ENCODE assay signal across 23 cellular contexts in genomic region chr12:58249610-58250009, GRCh38.
A peak's percentile ranks its signal among the peaks of the same experiment; 100 is the strongest.
DNase-seq lines count a peak whose midpoint lies in the region; TF ChIP-seq lines count a peak whose summit lies in the region.
"Had no signal": no experiment of that assay in that cellular context is flagged by ENCODE, and none has a peak within 500 bp of the region (broad histone marks: within the 10 kb centered on the region; RNA-seq: fewer than 3 reads in every experiment).

No MANE protein-coding gene starts in this region.

- H3K36me3 Mint-ChIP-seq in endothelial cell (ENCODE audit: low read depth, unreplicated experiment) (peaks cover 3% of the 10 kb centered on the region), HFFc6 (ENCODE audit: low read depth) (no peaks in the 10 kb centered on the region)
- H3K36me3 Mint-ChIP-seq in activated naive CD4-positive, alpha-beta T cell treated with anti-CD3 and anti-CD28 coated beads for 36 hours (ENCODE audit: low read depth), result no peaks in the 10 kb centered on the region
- H3K36me3 Mint-ChIP-seq: natural killer cell had no signal

- H3K9me3 Mint-ChIP-seq in endothelial cell (ENCODE audit: unreplicated experiment) (no peaks in the 10 kb centered on the region), HFFc6 (no peaks in the 10 kb centered on the region)
- H3K9me3 Mint-ChIP-seq in activated naive CD4-positive, alpha-beta T cell treated with anti-CD3 and anti-CD28 coated beads for 36 hours, result no peaks in the 10 kb centered on the region
- H3K9me3 Mint-ChIP-seq: activated CD8-positive, alpha-beta T cell treated with anti-CD3 and anti-CD28 coated beads for 36 hours; activated naive CD8-positive, alpha-beta T cell treated with anti-CD3 and anti-CD28 coated beads, Interleukin-2, amount 50 U/mL, for 24 hours had no signal

- TF ChIP-seq CTCF in endothelial cell (IDR thresholded peaks at IDR 0.05; ENCODE audit: unreplicated experiment) (no peak), HFFc6 (IDR thresholded peaks at IDR 0.05) (no peak)

- no peak overlapping the region for H3K4me3 Mint-ChIP-seq in endothelial cell (ENCODE audit: unreplicated experiment)
- H3K4me3 Mint-ChIP-seq in HFFc6, result no peak overlapping the region
- H3K4me3 Mint-ChIP-seq in activated naive CD4-positive, alpha-beta T cell treated with anti-CD3 and anti-CD28 coated beads for 36 hours, result no peak overlapping the region
- H3K4me3 Mint-ChIP-seq: activated CD8-positive, alpha-beta T cell treated with anti-CD3 and anti-CD28 coated beads for 36 hours; activated naive CD8-positive, alpha-beta T cell treated with anti-CD3 and anti-CD28 coated beads, Interleukin-2, amount 50 U/mL, for 24 hours; natural killer cell had no signal

- H3K27ac Mint-ChIP-seq in endothelial cell (ENCODE audit: unreplicated experiment), result peak overlapping the region; percentile 57
- no peak overlapping the region for H3K27ac Mint-ChIP-seq in HFFc6
- no peak overlapping the region for H3K27ac Mint-ChIP-seq in activated naive CD4-positive, alpha-beta T cell treated with anti-CD3 and anti-CD28 coated beads for 36 hours
- H3K27ac Mint-ChIP-seq: activated CD8-positive, alpha-beta T cell treated with anti-CD3 and anti-CD28 coated beads for 36 hours; activated naive CD8-positive, alpha-beta T cell treated with anti-CD3 and anti-CD28 coated beads, Interleukin-2, amount 50 U/mL, for 24 hours; natural killer cell had no signal

- H3K4me1 Mint-ChIP-seq in endothelial cell (ENCODE audit: unreplicated experiment) (peaks cover 15% of the 10 kb centered on the region), HFFc6 (ENCODE audit: low read depth) (no peaks in the 10 kb centered on the region; the same call in 1 of the 2 replicates)
- no peaks in the 10 kb centered on the region for H3K4me1 Mint-ChIP-seq in activated naive CD4-positive, alpha-beta T cell treated with anti-CD3 and anti-CD28 coated beads for 36 hours (ENCODE audit: low read depth)
- H3K4me1 Mint-ChIP-seq: activated naive CD8-positive, alpha-beta T cell treated with anti-CD3 and anti-CD28 coated beads, Interleukin-2, amount 50 U/mL, for 24 hours; natural killer cell had no signal

- H3K27me3 Mint-ChIP-seq in endothelial cell (ENCODE audit: unreplicated experiment), result no peaks in the 10 kb centered on the region
- peaks cover 6% of the 10 kb centered on the region for H3K27me3 Mint-ChIP-seq in HFFc6 (ENCODE audit: insufficient read depth)
- no peaks in the 10 kb centered on the region for H3K27me3 Mint-ChIP-seq in activated naive CD4-positive, alpha-beta T cell treated with anti-CD3 and anti-CD28 coated beads for 36 hours (ENCODE audit: low read depth)
- H3K27me3 Mint-ChIP-seq: activated naive CD8-positive, alpha-beta T cell treated with anti-CD3 and anti-CD28 coated beads, Interleukin-2, amount 50 U/mL, for 24 hours had no signal

- DNase-seq in EL (peak; percentile 7), M059J (ENCODE audit: low read depth) (peak; percentile 79), endothelial cell (ENCODE audit: low spot score) (no peak), myocyte (ENCODE audit: low read depth) (peak; percentile 33), HFFc6 (no peak), NCI-H187 treated with DMSO at 0.1 percent for 48 hours (lab: John Stamatoyannopoulos, UW) (no peak), AG08396 (ENCODE audit: low spot score) (no peak)
- DNase-seq in activated naive CD4-positive, alpha-beta T cell treated with anti-CD3 and anti-CD28 coated beads for 36 hours, result no peak
- DNase-seq: activated CD4-positive, alpha-beta T cell treated with anti-CD3 and anti-CD28 coated beads for 1 hour; activated CD8-positive, alpha-beta T cell treated with anti-CD3 and anti-CD28 coated beads for 36 hours; activated effector memory CD4-positive, alpha-beta T cell treated with anti-CD3 and anti-CD28 coated beads, Interleukin-2, amount 50 U/mL, for 16 hours; activated naive CD8-positive, alpha-beta T cell treated with anti-CD3 and anti-CD28 coated beads, Interleukin-2, amount 50 U/mL, for 24 hours; body of pancreas; GOT3; midbrain; natural killer cell; NCI-H187; pancreas; Peyer's patch; sigmoid colon; stimulated activated CD4-positive, alpha-beta T cell treated with anti-CD3 and anti-CD28 coated beads, Interleukin-15, amount 100 ng/mL, for 24 hours; stimulated activated CD8-positive, alpha-beta memory T cell treated with anti-CD3 and anti-CD28 coated beads, Interleukin-4, amount 100 ng/mL, for 48 hours; transverse colon had no signal

- intact Hi-C loops in activated naive CD4-positive, alpha-beta T cell treated with anti-CD3 and anti-CD28 coated beads for 36 hours (cut with micrococcal nuclease), result no loop called here

- CTCF ChIA-PET in activated naive CD4-positive, alpha-beta T cell treated with anti-CD3 and anti-CD28 coated beads for 36 hours (lab: Charles Lee), result no interaction called here

Comparison
In these comparisons a context has a peak if more than half of its experiments do, and no peak if none do; other contexts are left out.
1. DNase-seq: peak in EL (single experiment), M059J (single experiment) and myocyte (single experiment); none in endothelial cell (single experiment), HFFc6 (single experiment), activated naive CD4-positive, alpha-beta T cell treated with anti-CD3 and anti-CD28 coated beads for 36 hours (single experiment), NCI-H187 treated with DMSO at 0.1 percent for 48 hours (single experiment) and AG08396 (single experiment).